In the genomic region with DNA sequence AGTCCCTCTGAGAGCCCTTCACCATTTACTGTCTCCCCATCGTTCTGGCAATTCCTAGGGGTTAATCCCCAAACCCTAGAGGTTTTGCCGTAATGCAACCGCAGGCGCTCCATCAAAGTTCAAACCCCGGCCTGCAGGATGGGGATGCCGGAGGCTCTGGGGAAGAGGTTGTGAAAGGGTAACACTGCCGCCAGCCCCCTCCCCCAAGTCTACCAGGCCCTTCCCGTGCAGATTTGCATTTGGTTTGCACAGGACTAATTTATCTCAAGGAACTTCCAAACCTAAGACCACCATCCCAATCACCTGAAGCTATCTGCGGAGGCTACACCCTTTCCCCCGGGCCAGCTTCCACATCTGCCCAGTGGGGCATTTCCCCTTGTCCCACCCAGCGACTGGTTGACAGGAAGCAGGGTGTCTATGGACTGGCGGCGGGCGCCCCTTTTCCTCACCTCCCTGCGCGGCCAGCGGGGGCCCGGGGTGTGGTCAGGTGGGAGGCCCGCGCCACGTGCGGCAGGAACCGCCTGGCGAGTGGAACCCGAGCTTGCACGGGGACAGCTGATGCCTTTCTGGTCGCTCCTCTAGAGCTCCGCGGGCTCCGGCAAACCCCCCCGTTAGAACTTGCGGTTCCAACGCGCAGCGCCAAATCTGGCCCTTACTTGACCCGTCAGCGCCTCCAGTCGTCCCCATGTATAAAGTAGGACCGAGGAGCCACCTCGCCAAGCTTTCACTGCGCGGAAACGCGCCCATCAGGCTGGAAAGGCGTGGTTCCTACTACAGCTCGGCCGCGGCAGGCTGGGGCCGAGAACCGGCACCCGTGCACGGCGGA, we compare ENCODE assay signal across 9 cellular contexts. TPM values are rescaled to one million over a fixed set of nuclear protein-coding genes. Genes with fewer than 3 reads are reported as not detected.
DNase-seq lines count a peak whose midpoint lies in the region; ATAC-seq and TF ChIP-seq lines count a peak whose summit lies in the region.
"Had no signal": no experiment of that assay in that cellular context is flagged by ENCODE, and none has a peak within 500 bp of the region (broad histone marks: within the 10 kb centered on the region; RNA-seq: fewer than 3 reads in every experiment).

No MANE protein-coding gene starts in this region.

- H3K4me1 Mint-ChIP-seq in WTC11, result peaks cover 16% of the 10 kb centered on the region

- peaks cover 0 to 20% (median 12%) of the 10 kb centered on the region in 12 donors for H3K4me1 ChIP-seq in heart left ventricle

- intact Hi-C loops in heart left ventricle (cut with DNase I), result no loop called here

- H3K9me3 Mint-ChIP-seq in WTC11, result no peaks in the 10 kb centered on the region

- H3K36me3 Mint-ChIP-seq in WTC11, result no peaks in the 10 kb centered on the region

- peaks cover 0 to 19% (median 0%) of the 10 kb centered on the region in 9 donors for H3K27me3 ChIP-seq in heart left ventricle

- in situ Hi-C loops in G401 (cut with HindIII; ENCODE audit: low sequenced_read_pairs), result no loop called here

- H3K27ac ChIP-seq in heart left ventricle, result no peak overlapping the region
- H3K27ac ChIP-seq: C4-2B had no signal

- POLR2A ChIA-PET in WTC11 (lab: Charles Lee), result interaction anchor here (0.5 to 3.8 kb wide), 2 partner anchors 9 to 29 kb away, joined by 4 to 25 read pairs; partner anchors contain the start of gene SLC4A11

- peaks cover 0 to 30% (median 25%) of the 10 kb centered on the region in 9 donors for H3K36me3 ChIP-seq in heart left ventricle

- peak overlapping the region in 8 of 12 donors; percentile 10 to 35 (median 26) for H3K4me3 ChIP-seq in heart left ventricle

- H3K27ac Mint-ChIP-seq in WTC11, result no peak overlapping the region

- ATAC-seq in WTC11 (peak; percentile 68), heart left ventricle (peak; percentile 24 to 70 (median 67)), HG02588 (IDR thresholded peaks at IDR 0.05; ENCODE audit: unreplicated experiment) (no peak), GM21381 (IDR thresholded peaks at IDR 0.05; ENCODE audit: unreplicated experiment) (no peak)

- 14 to 20% (median 16%) methylated on average over 36 to 53 of the region's 53 CpGs for WGBS in heart left ventricle, 4 donors

- CTCF ChIA-PET in WTC11 (lab: Charles Lee), result interaction anchor here (0.7 to 8.8 kb wide), 17 partner anchors 9 to 206 kb away, joined by 3 to 92 read pairs (median 5); partner anchors contain the start of gene SLC4A11

- TF ChIP-seq CTCF in WTC11 (IDR thresholded peaks at IDR 0.05) (no peak), heart left ventricle (IDR thresholded peaks at IDR 0.05) (peak in 3 of 12 donors; percentile 7 to 14 (median 9))

- peak overlapping the region; percentile 61 for H3K4me3 Mint-ChIP-seq in WTC11

- TF ChIP-seq POLR2A in heart left ventricle (IDR thresholded peaks at IDR 0.05), result no peak

- no peaks in the 10 kb centered on the region for H3K9me3 ChIP-seq in heart left ventricle

- peaks cover 37% of the 10 kb centered on the region for H3K27me3 Mint-ChIP-seq in WTC11 (ENCODE audit: low read depth)

- DNase-seq in NCI-H510A (lab: John Stamatoyannopoulos, UW) (peak; percentile 14), NCI-H510A treated with DMSO at 0.1 percent for 48 hours (lab: John Stamatoyannopoulos, UW) (no peak), WTC11 (ENCODE audit: low spot score) (peak; percentile 72), heart left ventricle (peak in 4 of 5 donors; percentile 45 to 67 (median 58)), smooth muscle cell of the brain vasculature (ENCODE audit: low read depth, low spot score) (peak; percentile 12), G401 (ENCODE audit: low spot score) (no peak)

TF ChIP-seq in WTC11, 78 proteins besides CTCF, POLR2A, EP300 and RAD21 (continues in another document):
- TF ChIP-seq ZNF219 (CRISPR knock-in tag; IDR thresholded peaks at IDR 0.05; ENCODE audit: borderline replicate concordance), result no peak
- TF ChIP-seq ESRRA (CRISPR knock-in tag; IDR thresholded peaks at IDR 0.05; ENCODE audit: borderline replicate concordance), result peak; percentile 28; the same call in 1 of the 2 replicates
- TF ChIP-seq ZNF121 (CRISPR knock-in tag; IDR thresholded peaks at IDR 0.05), result no peak
- peak; percentile 66; the same call in 1 of the 2 replicates for TF ChIP-seq HMGXB4 (CRISPR knock-in tag; IDR thresholded peaks at IDR 0.05)
- no peak for TF ChIP-seq ZNF425 (CRISPR knock-in tag; conservative IDR thresholded peaks at IDR 0.05)
- 0 out of 2 replicates have a peak, but pooled peaks have one; percentile 25 for TF ChIP-seq MYBL2 (CRISPR knock-in tag; IDR thresholded peaks at IDR 0.05)
- no peak for TF ChIP-seq ZNF423 (CRISPR knock-in tag; IDR thresholded peaks at IDR 0.05)
- no peak for TF ChIP-seq STAT6 (CRISPR knock-in tag; conservative IDR thresholded peaks at IDR 0.05; ENCODE audit: low read depth)
- TF ChIP-seq NR1H2 (CRISPR knock-in tag; IDR thresholded peaks at IDR 0.05), result no peak
- no peak for TF ChIP-seq ETV6 (CRISPR knock-in tag; IDR thresholded peaks at IDR 0.05)
- no peak for TF ChIP-seq IRF1 (CRISPR knock-in tag; IDR thresholded peaks at IDR 0.05)
- TF ChIP-seq ZNF138 (CRISPR knock-in tag; conservative IDR thresholded peaks at IDR 0.05), result no peak
- TF ChIP-seq, protein P1, sequence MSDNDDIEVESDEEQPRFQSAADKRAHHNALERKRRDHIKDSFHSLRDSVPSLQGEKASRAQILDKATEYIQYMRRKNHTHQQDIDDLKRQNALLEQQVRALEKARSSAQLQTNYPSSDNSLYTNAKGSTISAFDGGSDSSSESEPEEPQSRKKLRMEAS (CRISPR knock-in tag; IDR thresholded peaks at IDR 0.05), result peak; percentile 73

RNA-seq across cellular contexts. Expression of gene SLC4A11, which starts 9.4 kb away (rescaled TPM):
- total RNA-seq in WTC11 (2021) (30.4 to 39.5 TPM (median 34.5 TPM) in 3 replicates), heart left ventricle (1 to 10 TPM in 1 of 9 donors, under 1 TPM in 7, not detected in 1; 0.11 to 1.0 (median 0.22) TPM)
- under 1 TPM; 0.08 to 0.23 TPM for polyA plus RNA-seq in heart left ventricle
- total RNA-seq in G401 (2014; rRNA removed; shearing (Covaris generic)), result 0.17 and 1.4 TPM in 2 replicates

RNA-seq across cellular contexts. Expression of gene ITPA, which starts 39.1 kb away (rescaled TPM):
- 83.4 to 104 TPM (median 88.5 TPM) in 3 replicates for total RNA-seq in WTC11 (2021)
- total RNA-seq in heart left ventricle, result 10 to 100 TPM; 15.3 to 37.8 (median 20.6) TPM
- 10 to 100 TPM; 28.6 to 48.3 TPM for polyA plus RNA-seq in heart left ventricle
- total RNA-seq in G401 (2014; rRNA removed; shearing (Covaris generic)), result 78.9 and 91.6 TPM in 2 replicates

RNA-seq across cellular contexts. Expression of gene DDRGK1, which starts 43.9 kb away (rescaled TPM):
- total RNA-seq in WTC11 (2021) (46.4 to 60.6 TPM (median 52.7 TPM) in 3 replicates), heart left ventricle (10 to 100 TPM; 26.0 to 55.5 (median 35.5) TPM)
- 10 to 100 TPM; 25.1 to 78.3 TPM for polyA plus RNA-seq in heart left ventricle
- 22.4 and 23.9 TPM in 2 replicates for total RNA-seq in G401 (2014; rRNA removed; shearing (Covaris generic))

Comparison
In these comparisons a context has a peak if more than half of its experiments do, and no peak if none do; other contexts are left out.
1. DNase-seq: peak in NCI-H510A (single experiment), WTC11 (single experiment), heart left ventricle (4 of 5) and smooth muscle cell of the brain vasculature (single experiment); none in NCI-H510A treated with DMSO at 0.1 percent for 48 hours (single experiment) and G401 (single experiment).
2. ATAC-seq: peak in WTC11 (single experiment) and heart left ventricle (4 of 4); none in HG02588 (single experiment) and GM21381 (single experiment).
3. RNA of gene SLC4A11, which starts 9.4 kb away (total RNA-seq): 30.4 to 39.5 TPM in WTC11; 0.11 to 1.0 TPM in heart left ventricle and 0.17 to 1.4 TPM in G401; every median in the first group is over 10 times any median in the second.